22 cellular contexts compared by ENCODE assay signal in genomic region chr2:212928681-212929080, GRCh38.
DNase-seq lines count a peak whose midpoint lies in the region; TF ChIP-seq lines count a peak whose summit lies in the region.
"Had no signal": no experiment of that assay in that cellular context is flagged by ENCODE, and none has a peak within 500 bp of the region (broad histone marks: within the 10 kb centered on the region; RNA-seq: fewer than 3 reads in every experiment).

No MANE protein-coding gene starts in this region.

- H4K91ac ChIP-seq in neuronal stem cell (ENCODE audit: low read depth, low read length, poor library complexity) = no peak overlapping the region

- H4K8ac ChIP-seq in neuronal stem cell (ENCODE audit: low read depth, low read length) = no peak overlapping the region

- no peaks in the 10 kb centered on the region for H3K36me3 Mint-ChIP-seq in Caco-2 (ENCODE audit: insufficient read depth, unreplicated experiment)
- H3K36me3 Mint-ChIP-seq: activated CD8-positive, alpha-beta memory T cell treated with anti-CD3 and anti-CD28 coated beads, Interleukin-2, amount 10 ng/mL, durations not matched to agents 7 days and 5 days; naive thymus-derived CD8-positive, alpha-beta T cell had no signal

- H2AFZ ChIP-seq in neuronal stem cell (ENCODE audit: low read length) = peak overlapping the region; percentile 19

- H3K27me3 ChIP-seq in neuronal stem cell (ENCODE audit: control insufficient read depth in 3 of 3, insufficient read depth in 3 of 3, low read depth in 1 of 3, low read length in 3 of 3) = no peaks in the 10 kb centered on the region
- no peaks in the 10 kb centered on the region for H3K27me3 ChIP-seq in Caco-2 (replicated peaks; ENCODE audit: control insufficient read depth, insufficient read depth, low read length)
- H3K27me3 ChIP-seq: ascending aorta; BLaER1 treated with 17β-estradiol and CSF1 and Interleukin-3, amounts not matched to agents 10 nM and 100 nM; heart left ventricle; MG63; Peyer's patch had no signal

- POLR2A ChIA-PET in Caco-2 (lab: Charles Lee) = no interaction called here

- peaks cover 7% of the 10 kb centered on the region for H3K4me1 Mint-ChIP-seq in Caco-2 (ENCODE audit: low read depth, unreplicated experiment)
- H3K4me1 Mint-ChIP-seq: activated CD8-positive, alpha-beta memory T cell treated with anti-CD3 and anti-CD28 coated beads, Interleukin-2, amount 10 ng/mL, durations not matched to agents 7 days and 5 days; naive thymus-derived CD8-positive, alpha-beta T cell had no signal

- no peak overlapping the region for H2AK5ac ChIP-seq in neuronal stem cell (ENCODE audit: low read depth, low read length)

- BruUV-seq in Caco-2 (replicated peaks; lab: Mats Ljungman, UMichigan) = no TSS peak

- TF ChIP-seq POLR2A in erythroblast (IDR thresholded peaks at IDR 0.05; ENCODE audit: low read length) = no peak

- H2BK120ac ChIP-seq in neuronal stem cell (ENCODE audit: low read depth, low read length) = no peak overlapping the region

- H2BK5ac ChIP-seq in neuronal stem cell (ENCODE audit: low read length) = no peak overlapping the region

- no peak overlapping the region for H3K4me2 ChIP-seq in neuronal stem cell (ENCODE audit: insufficient read depth, low read length, poor library complexity, severe bottlenecking)
- H3K4me2 ChIP-seq: BLaER1 treated with 17β-estradiol and CSF1 and Interleukin-3, amounts not matched to agents 10 nM and 100 nM had no signal

- no peak overlapping the region for H3K27ac ChIP-seq in neuronal stem cell (replicated peaks; ENCODE audit: low read length)
- H3K27ac ChIP-seq: ascending aorta; BLaER1 treated with 17β-estradiol and CSF1 and Interleukin-3, amounts not matched to agents 10 nM and 100 nM; heart left ventricle; Peyer's patch had no signal

- H3K18ac ChIP-seq in neuronal stem cell (ENCODE audit: low read length) = no peak overlapping the region

- H3K9ac ChIP-seq in neuronal stem cell (ENCODE audit: low read depth, low read length, poor library complexity) = no peak overlapping the region
- H3K9ac ChIP-seq: BLaER1 treated with 17β-estradiol and CSF1 and Interleukin-3, amounts not matched to agents 10 nM and 100 nM had no signal

- H3K9me3 ChIP-seq in neuronal stem cell (replicated peaks in 1 of 2; ENCODE audit: control insufficient read depth in 2 of 2, insufficient read depth in 1 of 2, low read depth in 1 of 2, low read length in 2 of 2) (peaks cover 2 to 11% of the 10 kb centered on the region in 2 donors), Caco-2 (peaks cover 5% of the 10 kb centered on the region; the same call in 1 of the 2 replicates)
- H3K9me3 ChIP-seq: ascending aorta, MG63, Peyer's patch had no signal

- peaks cover 0 to 5% of the 10 kb centered on the region in 2 donors for H3K4me1 ChIP-seq in neuronal stem cell (ENCODE audit: control insufficient read depth in 2 of 2, insufficient read depth in 1 of 2, low read depth in 1 of 2, low read length in 2 of 2)
- peaks cover 11% of the 10 kb centered on the region; the same call in 1 of the 2 replicates for H3K4me1 ChIP-seq in Caco-2
- H3K4me1 ChIP-seq: ascending aorta; BLaER1 treated with 17β-estradiol and CSF1 and Interleukin-3, amounts not matched to agents 10 nM and 100 nM; Peyer's patch had no signal

- CTCF ChIA-PET in Caco-2 (lab: Charles Lee) = no interaction called here

- no peaks in the 10 kb centered on the region for H3K27me3 Mint-ChIP-seq in Caco-2 (ENCODE audit: insufficient read depth, unreplicated experiment)
- H3K27me3 Mint-ChIP-seq: activated CD8-positive, alpha-beta memory T cell treated with anti-CD3 and anti-CD28 coated beads, Interleukin-2, amount 10 ng/mL, durations not matched to agents 7 days and 5 days had no signal

- no peaks in the 10 kb centered on the region for H3K79me1 ChIP-seq in neuronal stem cell (ENCODE audit: low read depth, low read length)

- no peak overlapping the region for H3K14ac ChIP-seq in neuronal stem cell (ENCODE audit: low read length)

- peak; percentile 46 for DNase-seq in GM04503 (ENCODE audit: low read depth)
- peak; percentile 86 for DNase-seq in amniotic epithelial cell (ENCODE audit: low read depth)
- peak; percentile 76 for DNase-seq in fibroblast of pulmonary artery (ENCODE audit: low read depth)
- DNase-seq in neuronal stem cell (ENCODE audit: low spot score) = no peak
- DNase-seq in activated CD4-positive, CD25-positive, alpha-beta regulatory T cell (lab: John Stamatoyannopoulos, UW) = no peak
- DNase-seq in Caco-2 = no peak
- DNase-seq in NOMO-1 treated with dmso at 0.1 percent for 144 hours (lab: John Stamatoyannopoulos, UW; ENCODE audit: unreplicated experiment) = no peak
- no peak for DNase-seq in erythroblast (lab: John Stamatoyannopoulos, UW)
- DNase-seq: activated CD8-positive, alpha-beta memory T cell treated with anti-CD3 and anti-CD28 coated beads, Interleukin-2, amount 10 ng/mL, durations not matched to agents 7 days and 5 days; activated gamma-delta T cell; DMS 273 treated with DMSO at 0.1 percent for 48 hours; GOT3; heart left ventricle; MG63; naive thymus-derived CD8-positive, alpha-beta T cell; NCI-H1694; NCI-H2227 treated with DMSO at 0.1 percent for 48 hours; Peyer's patch; posterior cingulate gyrus; stimulated activated CD4-positive, alpha-beta T cell treated with anti-CD3 and anti-CD28 coated beads, Interleukin-12 subunit alpha, Interleukin-12 subunit beta, amount 100 ng/mL, for 4 hours had no signal

- H3K23ac ChIP-seq in neuronal stem cell (ENCODE audit: low read depth, low read length, poor library complexity) = no peak overlapping the region

- H2BK15ac ChIP-seq in neuronal stem cell (ENCODE audit: low read length) = no peak overlapping the region

- H3K4me3 Mint-ChIP-seq in Caco-2 (ENCODE audit: unreplicated experiment) = no peak overlapping the region
- H3K4me3 Mint-ChIP-seq: activated CD8-positive, alpha-beta memory T cell treated with anti-CD3 and anti-CD28 coated beads, Interleukin-2, amount 10 ng/mL, durations not matched to agents 7 days and 5 days; naive thymus-derived CD8-positive, alpha-beta T cell had no signal

- H3K36me3 ChIP-seq in neuronal stem cell (replicated peaks in 1 of 2; ENCODE audit: control insufficient read depth in 2 of 2, insufficient read depth in 2 of 2, low read length in 2 of 2) (no peaks in the 10 kb centered on the region), Caco-2 (ENCODE audit: control insufficient read depth, insufficient read depth, low read length) (no peaks in the 10 kb centered on the region)
- H3K36me3 ChIP-seq: ascending aorta; BLaER1 treated with 17β-estradiol and CSF1 and Interleukin-3, amounts not matched to agents 10 nM and 100 nM; heart left ventricle; MG63; Peyer's patch had no signal

- H3K4me3 ChIP-seq in fibroblast of pulmonary artery (replicated peaks; ENCODE audit: low read depth, low read length) (no peak overlapping the region), neuronal stem cell (ENCODE audit: low read length in 2 of 2) (no peak overlapping the region), Caco-2 (ENCODE audit: low read depth, low read length) (no peak overlapping the region)
- H3K4me3 ChIP-seq: ascending aorta; BLaER1 treated with 17β-estradiol and CSF1 and Interleukin-3, amounts not matched to agents 10 nM and 100 nM; heart left ventricle; MG63; Peyer's patch had no signal

- TF ChIP-seq CTCF in fibroblast of pulmonary artery (IDR thresholded peaks at IDR 0.05; ENCODE audit: low read length, missing control alignments) (no peak), Caco-2 (IDR thresholded peaks at IDR 0.05; ENCODE audit: insufficient read depth in 1 of 2, low read depth in 1 of 2, low read length in 1 of 2, severe bottlenecking in 1 of 2, unreplicated experiment in 1 of 2) (no peak)

- no peak overlapping the region for H3K4ac ChIP-seq in neuronal stem cell (ENCODE audit: low read length)

- H3K9me3 Mint-ChIP-seq in Caco-2 (ENCODE audit: unreplicated experiment) = peaks cover 9% of the 10 kb centered on the region

- intact Hi-C loops in Caco-2 (cut with micrococcal nuclease; ENCODE audit: unreplicated experiment) = no loop called here

- WGBS in neuronal stem cell (ENCODE audit: extremely low coverage in 2 of 2, insufficient read length in 2 of 2, insufficient replicate concordance in 1 of 2), 2 donors = no CpG with 5 or more reads among the region's 4 CpGs

- H2BK12ac ChIP-seq in neuronal stem cell (ENCODE audit: low read length) = no peak overlapping the region

- H3K27ac Mint-ChIP-seq in Caco-2 (ENCODE audit: unreplicated experiment) = no peak overlapping the region
- H3K27ac Mint-ChIP-seq: activated CD8-positive, alpha-beta memory T cell treated with anti-CD3 and anti-CD28 coated beads, Interleukin-2, amount 10 ng/mL, durations not matched to agents 7 days and 5 days; naive thymus-derived CD8-positive, alpha-beta T cell had no signal

Comparison
In these comparisons a context has a peak if more than half of its experiments do, and no peak if none do; other contexts are left out.
1. DNase-seq: peak in GM04503 (single experiment), amniotic epithelial cell (single experiment) and fibroblast of pulmonary artery (single experiment); none in neuronal stem cell (single experiment), activated CD4-positive, CD25-positive, alpha-beta regulatory T cell (0 of 4), Caco-2 (0 of 2), NOMO-1 treated with dmso at 0.1 percent for 144 hours (single experiment) and erythroblast (0 of 2).